19 cellular contexts compared by ENCODE assay signal in the genomic region with DNA sequence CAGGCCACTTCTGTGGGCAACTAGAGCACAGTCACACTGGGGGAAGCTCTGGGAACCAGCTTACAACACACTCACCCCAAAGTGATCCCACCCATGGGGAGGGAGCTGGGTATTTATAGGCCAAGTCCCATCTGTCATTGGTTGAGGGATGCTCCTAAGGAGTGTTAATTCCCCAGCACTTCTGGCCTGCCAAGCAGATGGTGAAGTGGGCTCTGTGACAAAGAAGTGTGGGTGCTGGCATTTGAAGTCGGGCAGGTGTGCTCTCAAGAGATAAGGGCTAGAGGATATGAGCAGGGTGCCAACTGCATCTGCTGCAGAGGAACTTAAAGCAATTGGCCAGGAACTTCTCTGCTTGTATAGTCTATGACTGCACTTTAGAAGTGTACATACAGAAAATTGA. TPM values are rescaled to one million over a fixed set of nuclear protein-coding genes. Genes with fewer than 3 reads are reported as not detected.
A peak's percentile ranks its signal among the peaks of the same experiment; 100 is the strongest.
DNase-seq lines count a peak whose midpoint lies in the region; ATAC-seq lines count a peak whose summit lies in the region.
"Had no signal": no experiment of that assay in that cellular context is flagged by ENCODE, and none has a peak within 500 bp of the region (broad histone marks: within the 10 kb centered on the region; RNA-seq: fewer than 3 reads in every experiment).

No MANE protein-coding gene starts in this region.

- ATAC-seq in aorta (ENCODE audit: low FRiP score), result peak; percentile 33
- no peak for ATAC-seq in HG02623 (IDR thresholded peaks at IDR 0.05; ENCODE audit: unreplicated experiment)
- ATAC-seq in HG02642 (IDR thresholded peaks at IDR 0.05; ENCODE audit: poor library complexity, unreplicated experiment), result no peak
- ATAC-seq: SK-N-SH treated with all-trans-retinoic acid at 6 μM for 48 hours, T-helper 17 cell had no signal

- H3K4me3 ChIP-seq in aorta (ENCODE audit: low read length in 2 of 2), result no peak overlapping the region
- H3K4me3 ChIP-seq: HAP-1 had no signal

- DNase-seq in DMS53 (lab: John Stamatoyannopoulos, UW), result peak; percentile 39
- no peak for DNase-seq in DMS53 treated with DMSO at 0.1 percent for 48 hours (lab: John Stamatoyannopoulos, UW; ENCODE audit: unreplicated experiment)
- DNase-seq in NCI-H524 (lab: John Stamatoyannopoulos, UW), result peak; percentile 98 to 99
- DNase-seq in cerebellum (ENCODE audit: low spot score), result peak; percentile 20
- DNase-seq in aorta, result no peak
- DNase-seq in GM03348 (ENCODE audit: low spot score), result no peak
- DNase-seq: CD8-positive, alpha-beta memory T cell; DMS153; NCI-H1092; NCI-H1694 treated with DMSO at 0.1 percent for 48 hours; NCI-H774; SHP77; T-helper 17 cell had no signal

- WGBS in aorta, 2 donors, result 57 to 71% methylated on average over 1 of the region's 1 CpG

- no peaks in the 10 kb centered on the region for H3K36me3 ChIP-seq in aorta (ENCODE audit: control insufficient read depth in 1 of 2, insufficient read depth in 2 of 2, low read length in 1 of 2)
- H3K36me3 ChIP-seq: HAP-1 had no signal

- H3K4me1 ChIP-seq in aorta (ENCODE audit: control insufficient read depth in 1 of 2, insufficient read depth in 2 of 2, low read length in 2 of 2), result no peaks in the 10 kb centered on the region
- H3K4me1 ChIP-seq: HAP-1 had no signal

- intact Hi-C loops in aorta (cut with DNase I), result no loop called here

- no peaks in the 10 kb centered on the region for H3K9me3 ChIP-seq in aorta (ENCODE audit: control insufficient read depth, low read length)
- H3K9me3 ChIP-seq: HAP-1 had no signal

- no peak overlapping the region for H3K27ac ChIP-seq in aorta (ENCODE audit: low read depth in 1 of 2, low read length in 2 of 2)
- H3K27ac ChIP-seq: 22Rv1 had no signal

- H3K27me3 ChIP-seq in aorta (ENCODE audit: control insufficient read depth in 1 of 2, insufficient read depth in 2 of 2, low read length in 1 of 2), result no peaks in the 10 kb centered on the region

RNA-seq across cellular contexts. Expression of a gene that starts 30.9 kb away (rescaled TPM):
- total RNA-seq in cerebellum (10.6 TPM), aorta (10 to 100 TPM in 1 of 2 donors, under 1 TPM in 1; 0.51 to 16.2 TPM)
- polyA plus RNA-seq in aorta, result under 1 TPM in 1 of 2 donors, not detected in 1; 0.03 TPM
- total RNA-seq: CD8-positive, alpha-beta memory T cell; T-helper 17 cell had no signal
- polyA plus RNA-seq: BJ; CD8-positive, alpha-beta memory T cell had no signal

Comparison
In these comparisons a context has a peak if more than half of its experiments do, and no peak if none do; other contexts are left out.
1. DNase-seq: peak in DMS53 (single experiment), NCI-H524 (2 of 2) and cerebellum (single experiment); none in DMS53 treated with DMSO at 0.1 percent for 48 hours (single experiment), aorta (0 of 2) and GM03348 (single experiment).